ENCODE assay signal across 25 cellular contexts in genomic region chr13:98156259-98156658, GRCh38. TPM values are rescaled to one million over a fixed set of nuclear protein-coding genes. Genes with fewer than 3 reads are reported as not detected.
DNase-seq lines count a peak whose midpoint lies in the region; ATAC-seq, FAIRE-seq and TF ChIP-seq lines count a peak whose summit lies in the region.
"Had no signal": no experiment of that assay in that cellular context is flagged by ENCODE, and none has a peak within 500 bp of the region (broad histone marks: within the 10 kb centered on the region; RNA-seq: fewer than 3 reads in every experiment).

No MANE protein-coding gene starts in this region.

- H3K79me2 ChIP-seq in fibroblast of lung (ENCODE audit: control insufficient read depth, insufficient read depth, low read length) (peaks cover 82% of the 10 kb centered on the region), HepG2 (ENCODE audit: insufficient read depth, low read length) (peaks cover 94% of the 10 kb centered on the region), mammary epithelial cell (ENCODE audit: insufficient read depth, low read length) (peaks cover 20% of the 10 kb centered on the region)

- H2AFZ ChIP-seq in fibroblast of lung (ENCODE audit: low read length) = no peak overlapping the region
- H2AFZ ChIP-seq in HepG2 (ENCODE audit: low read length) = no peak overlapping the region
- no peak overlapping the region for H2AFZ ChIP-seq in mammary epithelial cell (ENCODE audit: low read depth, low read length)

- H3K4me3 ChIP-seq in fibroblast of lung (replicated peaks in 1 of 4; ENCODE audit: control extremely low read depth in 1 of 4, insufficient read depth in 1 of 4, low read depth in 3 of 4, low read length in 4 of 4) (no peak overlapping the region), HepG2 (replicated peaks in 1 of 3; ENCODE audit: insufficient read depth in 1 of 3, low read depth in 2 of 3, low read length in 3 of 3) (no peak overlapping the region), mammary epithelial cell (replicated peaks in 1 of 3; ENCODE audit: insufficient read depth in 1 of 3, low read depth in 2 of 3, low read length in 3 of 3) (no peak overlapping the region), heart right ventricle (no peak overlapping the region), gastrocnemius medialis (no peak overlapping the region)
- H3K4me3 ChIP-seq: BLaER1 had no signal

- H3K4me2 ChIP-seq in fibroblast of lung (ENCODE audit: extremely low read depth, insufficient read depth, low read length) (no peak overlapping the region), HepG2 (ENCODE audit: low read depth, low read length) (no peak overlapping the region), mammary epithelial cell (ENCODE audit: insufficient read depth, low read depth, low read length) (no peak overlapping the region)

- no peak for FAIRE-seq in HepG2 (lab: Jason Lieb, UNC)
- FAIRE-seq: A204.1, G401.6, GM12891 had no signal

- no peak for TF ChIP-seq EP300 in HepG2 (IDR thresholded peaks at IDR 0.05; ENCODE audit: low read depth in 2 of 2, low read length in 2 of 2)
- no peak for TF ChIP-seq EP300 in HepG2 (CRISPR knock-in tag; IDR thresholded peaks at IDR 0.05; ENCODE audit: borderline replicate concordance)

- H4K20me1 ChIP-seq in fibroblast of lung (ENCODE audit: control insufficient read depth, extremely low read depth, insufficient read depth, low read length) = no peaks in the 10 kb centered on the region
- peaks cover 81% of the 10 kb centered on the region for H4K20me1 ChIP-seq in HepG2 (ENCODE audit: insufficient read depth, low read length)
- no peaks in the 10 kb centered on the region for H4K20me1 ChIP-seq in mammary epithelial cell (ENCODE audit: insufficient read depth, low read length)

- no peaks in the 10 kb centered on the region for H3K27me3 Mint-ChIP-seq in mesothelial cell of epicardium (ENCODE audit: low read depth)

- TF ChIP-seq CTCF in VCaP (conservative IDR thresholded peaks at IDR 0.05) = no peak
- no peak for TF ChIP-seq CTCF in fibroblast of lung (conservative IDR thresholded peaks at IDR 0.05 in 1 of 2, IDR thresholded peaks at IDR 0.05 in 1 of 2; ENCODE audit: low read depth in 1 of 2, low read length in 2 of 2)
- no peak for TF ChIP-seq CTCF in HepG2 (CRISPR knock-in tag; IDR thresholded peaks at IDR 0.05)
- TF ChIP-seq CTCF in mesothelial cell of epicardium (IDR thresholded peaks at IDR 0.05; ENCODE audit: unreplicated experiment) = no peak
- TF ChIP-seq CTCF in mammary epithelial cell (conservative IDR thresholded peaks at IDR 0.05 in 1 of 2, IDR thresholded peaks at IDR 0.05 in 1 of 2; ENCODE audit: extremely low read depth in 1 of 2, insufficient read depth in 1 of 2, low read depth in 1 of 2, low read length in 2 of 2) = no peak
- no peak for TF ChIP-seq CTCF in heart right ventricle (IDR thresholded peaks at IDR 0.05)
- no peak for TF ChIP-seq CTCF in gastrocnemius medialis (IDR thresholded peaks at IDR 0.05 in 4 of 5, conservative IDR thresholded peaks at IDR 0.05 in 1 of 5)

- H3K27ac ChIP-seq in VCaP = peak overlapping the region; percentile 8; the same call in 1 of the 2 replicates
- H3K27ac ChIP-seq in fibroblast of lung (ENCODE audit: insufficient read depth, low read length) = peak overlapping the region; percentile 16
- peak overlapping the region; percentile 23 for H3K27ac ChIP-seq in HepG2 (ENCODE audit: extremely low read length, insufficient read depth, low read length)
- H3K27ac ChIP-seq in mammary epithelial cell (ENCODE audit: insufficient read depth, low read depth, low read length) = no peak overlapping the region
- H3K27ac ChIP-seq in heart right ventricle = no peak overlapping the region
- H3K27ac ChIP-seq in gastrocnemius medialis = no peak overlapping the region
- H3K27ac ChIP-seq: BLaER1 had no signal

- intact Hi-C loops in HepG2 (cut with micrococcal nuclease; ENCODE audit: unreplicated experiment) = no loop called here
- intact Hi-C loops in mammary epithelial cell (cut with micrococcal nuclease) = no loop called here
- intact Hi-C loops in heart right ventricle (cut with DNase I) = no loop called here
- intact Hi-C loops in gastrocnemius medialis (cut with DNase I; ENCODE audit: low total_unique reads) = no loop called here

- peaks cover 7% of the 10 kb centered on the region for H3K36me3 Mint-ChIP-seq in mesothelial cell of epicardium
- H3K36me3 Mint-ChIP-seq: CD14-positive monocyte; CD4-positive, alpha-beta memory T cell; CD4-positive, CD25-positive, alpha-beta regulatory T cell; CD8-positive, alpha-beta memory T cell had no signal

- H3K27ac Mint-ChIP-seq in mesothelial cell of epicardium = peak overlapping the region; percentile 15
- H3K27ac Mint-ChIP-seq: CD14-positive monocyte; CD4-positive, alpha-beta memory T cell; CD8-positive, alpha-beta memory T cell had no signal

- TF ChIP-seq POLR2A in HepG2 (IDR thresholded peaks at IDR 0.05; ENCODE audit: insufficient read depth in 1 of 2, low read depth in 2 of 2, low read length in 2 of 2) (no peak), gastrocnemius medialis (IDR thresholded peaks at IDR 0.05) (no peak)

- H3K9ac ChIP-seq in fibroblast of lung (ENCODE audit: insufficient read depth, low read length) = no peak overlapping the region
- H3K9ac ChIP-seq in HepG2 (ENCODE audit: insufficient read depth, low read depth, low read length) = no peak overlapping the region
- no peak overlapping the region for H3K9ac ChIP-seq in mammary epithelial cell (ENCODE audit: insufficient read depth, low read length)
- H3K9ac ChIP-seq: BLaER1 had no signal

- no peak for TF ChIP-seq RAD21 in HepG2 (CRISPR knock-in tag; IDR thresholded peaks at IDR 0.05)

- H3K4me3 Mint-ChIP-seq in mesothelial cell of epicardium = no peak overlapping the region
- H3K4me3 Mint-ChIP-seq: CD14-positive monocyte; CD4-positive, alpha-beta memory T cell; CD4-positive, CD25-positive, alpha-beta regulatory T cell; CD8-positive, alpha-beta memory T cell had no signal

- CTCF ChIA-PET in HepG2 (lab: Yijun Ruan, JAX; ENCODE audit: low intra/inter-chr PET ratio, low total read pairs) (no interaction called here), mammary epithelial cell (lab: Charles Lee; ENCODE audit: low non-redundant PET) (no interaction called here)

- POLR2A ChIA-PET in HepG2 (lab: Yijun Ruan, JAX) = no interaction called here

- peak; percentile 29; the same call in 1 of the 3 replicates for ATAC-seq in HepG2
- no peak for ATAC-seq in HG03521 (IDR thresholded peaks at IDR 0.05; ENCODE audit: unreplicated experiment)
- no peak for ATAC-seq in heart right ventricle
- ATAC-seq in gastrocnemius medialis = no peak

- H3K9me3 Mint-ChIP-seq in mesothelial cell of epicardium = no peaks in the 10 kb centered on the region
- H3K9me3 Mint-ChIP-seq: CD4-positive, alpha-beta memory T cell; CD8-positive, alpha-beta memory T cell had no signal

- BruUV-seq in HepG2 (replicated peaks; lab: Mats Ljungman, UMichigan) (no TSS peak), mammary epithelial cell (replicated peaks; lab: Mats Ljungman, UMichigan) (no TSS peak)

- dilution Hi-C loops in mammary epithelial cell (cut with HindIII; ENCODE audit: low sequenced_read_pairs) = no loop called here

- H3K27me3 ChIP-seq in fibroblast of lung (ENCODE audit: control insufficient read depth, insufficient read depth, low read length) (no peaks in the 10 kb centered on the region), HepG2 (ENCODE audit: control insufficient read depth in 1 of 2, insufficient read depth in 2 of 2, low read length in 2 of 2) (no peaks in the 10 kb centered on the region), mammary epithelial cell (ENCODE audit: insufficient read depth, low read length) (no peaks in the 10 kb centered on the region), heart right ventricle (no peaks in the 10 kb centered on the region), gastrocnemius medialis (no peaks in the 10 kb centered on the region)
- H3K27me3 ChIP-seq: BE2C, BLaER1 had no signal

- in situ Hi-C loops in HepG2 (cut with HindIII; ENCODE audit: extremely low pct_ligation_motif_present, low pct_unique_long_range_greater_than_20kb) (no loop called here), mammary epithelial cell (cut with MboI; ENCODE audit: low sequenced_read_pairs in 2 of 2) (no loop called here), gastrocnemius medialis (cut with MboI; ENCODE audit: low sequenced_read_pairs in 4 of 4) (no loop called here)

- H3K4me1 ChIP-seq in fibroblast of lung (ENCODE audit: control insufficient read depth, extremely low read depth, insufficient read depth, low read length) = peaks cover 12% of the 10 kb centered on the region
- peaks cover 95% of the 10 kb centered on the region for H3K4me1 ChIP-seq in HepG2 (ENCODE audit: insufficient read depth, low read length)
- no peaks in the 10 kb centered on the region for H3K4me1 ChIP-seq in mammary epithelial cell (ENCODE audit: insufficient read depth, low read length)
- H3K4me1 ChIP-seq in heart right ventricle = peaks cover 0 to 11% (median 0%) of the 10 kb centered on the region in 9 donors
- no peaks in the 10 kb centered on the region for H3K4me1 ChIP-seq in gastrocnemius medialis
- H3K4me1 ChIP-seq: BE2C had no signal

- H3K9me3 ChIP-seq in fibroblast of lung (ENCODE audit: control insufficient read depth, insufficient read depth, low read depth, low read length) (no peaks in the 10 kb centered on the region), HepG2 (ENCODE audit: low read length) (no peaks in the 10 kb centered on the region), mammary epithelial cell (replicated peaks; ENCODE audit: insufficient read depth, low read length) (no peaks in the 10 kb centered on the region), heart right ventricle (no peaks in the 10 kb centered on the region), gastrocnemius medialis (no peaks in the 10 kb centered on the region)
- H3K9me3 ChIP-seq: BE2C, BLaER1 had no signal

- H3K36me3 ChIP-seq in fibroblast of lung (ENCODE audit: control insufficient read depth, insufficient read depth, low read length) (no peaks in the 10 kb centered on the region), HepG2 (replicated peaks in 1 of 2; ENCODE audit: control insufficient read depth in 1 of 2, insufficient read depth in 2 of 2, low read length in 2 of 2) (peaks cover 7 to 37% of the 10 kb centered on the region in 2 experiments), mammary epithelial cell (ENCODE audit: insufficient read depth, low read length) (no peaks in the 10 kb centered on the region), heart right ventricle (peaks cover 0 to 12% (median 0%) of the 10 kb centered on the region in 9 donors), gastrocnemius medialis (no peaks in the 10 kb centered on the region)

- WGBS in HepG2 (ENCODE audit: low lambda C conversion rate) = 69% methylated on average over 2 of the region's 2 CpGs
- WGBS in mammary epithelial cell (ENCODE audit: low coverage, missing lambda C conversion rate) = 71% methylated on average over 2 of the region's 2 CpGs
- WGBS in heart right ventricle, 2 donors = 74 to 90% methylated on average over 2 of the region's 2 CpGs

- H3K4me1 Mint-ChIP-seq in mesothelial cell of epicardium = peaks cover 35% of the 10 kb centered on the region
- H3K4me1 Mint-ChIP-seq: CD14-positive monocyte; CD4-positive, alpha-beta memory T cell; CD4-positive, CD25-positive, alpha-beta regulatory T cell; CD8-positive, alpha-beta memory T cell had no signal

- DNase-seq in fibroblast of lung (ENCODE audit: low read depth in 2 of 2) (no peak), HepG2 (ENCODE audit: low spot score) (no peak), mesothelial cell of epicardium (ENCODE audit: low spot score in 2 of 2, unreplicated experiment in 2 of 2) (no peak), mammary epithelial cell (no peak), heart right ventricle (no peak), gastrocnemius medialis (no peak)
- DNase-seq: 8988T; ACHN; C1 segment of cervical spinal cord; CD4-positive, alpha-beta memory T cell; CD4-positive, CD25-positive, alpha-beta regulatory T cell; CD8-positive, alpha-beta memory T cell; COR-L47; DMS 273 treated with DMSO at 0.1 percent for 48 hours; GF-D8 had no signal

RNA-seq across cellular contexts. Expression of gene FARP1, which starts 13.4 kb away (rescaled TPM):
- total RNA-seq in fibroblast of lung = 21.6 and 50.9 TPM in 2 replicates
- polyA plus RNA-seq in fibroblast of lung = 114 and 199 TPM in 2 replicates
- polyA plus RNA-seq in fibroblast of lung (2012) = 127 and 245 TPM in 2 replicates
- 98.0 and 174 TPM in 2 replicates for polyA minus RNA-seq in fibroblast of lung (ENCODE audit: low replicate concordance)
- 70.1 and 70.6 TPM in 2 replicates for total RNA-seq in HepG2 (2016; rRNA removed; fragmentation: Illumina TruSeq; extraction: Trizol)
- 91.6 and 94.1 TPM in 2 replicates for total RNA-seq in HepG2 (2016; cell fraction: cytosol; rRNA removed; fragmentation: Illumina TruSeq; extraction: Trizol; ENCODE audit: low read depth)
- 64.4 and 75.8 TPM in 2 replicates for total RNA-seq in HepG2 (2016; cell fraction: insoluble cytoplasmic fraction; rRNA removed; fragmentation: Illumina TruSeq; extraction: Trizol)
- 122 and 143 TPM in 2 replicates for total RNA-seq in HepG2 (2016; cell fraction: membrane; rRNA removed; fragmentation: Illumina TruSeq; extraction: Trizol)
- total RNA-seq in HepG2 (2016; cell fraction: nucleus; rRNA removed; fragmentation: Illumina TruSeq; extraction: Trizol) = 136 and 157 TPM in 2 replicates
- 109 and 126 TPM in 2 replicates for polyA plus RNA-seq in HepG2 (2011; rRNA removed)
- 71.5 and 112 TPM in 2 replicates for polyA plus RNA-seq in HepG2 (2011; cell fraction: cytosol; rRNA removed)
- polyA plus RNA-seq in HepG2 (2011; cell fraction: nucleus; rRNA removed) = 463 and 562 TPM in 2 replicates
- 322 and 394 TPM in 2 replicates for polyA plus RNA-seq in HepG2 (2012)
- polyA plus RNA-seq in HepG2 (2016; cell fraction: cytosol; fragmentation: Illumina TruSeq; extraction: Trizol; ENCODE audit: low read depth) = 109 and 112 TPM in 2 replicates
- polyA plus RNA-seq in HepG2 (2016; cell fraction: insoluble cytoplasmic fraction; fragmentation: Illumina TruSeq; extraction: Trizol; ENCODE audit: low read depth) = 77.6 and 113 TPM in 2 replicates
- polyA plus RNA-seq in HepG2 (2016; cell fraction: membrane; fragmentation: Illumina TruSeq; extraction: Trizol; ENCODE audit: low read depth) = 192 and 207 TPM in 2 replicates
- 224 and 256 TPM in 2 replicates for polyA plus RNA-seq in HepG2 (2016; cell fraction: nucleus; fragmentation: Illumina TruSeq; extraction: Trizol; ENCODE audit: insufficient read depth, low read depth)
- polyA minus RNA-seq in HepG2 (2011; rRNA and poly(A)+ RNA removed; ENCODE audit: low replicate concordance) = 0.68 and 162 TPM in 2 replicates
- polyA minus RNA-seq in HepG2 (2011; cell fraction: cytosol; rRNA and poly(A)+ RNA removed) = 152 and 206 TPM in 2 replicates
- polyA minus RNA-seq in HepG2 (2011; cell fraction: nucleus; rRNA and poly(A)+ RNA removed) = 598 and 660 TPM in 2 replicates
- total RNA-seq in mesothelial cell of epicardium = 267 to 289 TPM (median 285 TPM) in 3 replicates
- total RNA-seq in mammary epithelial cell = 10 to 100 TPM; 27.5 to 42.8 TPM
- polyA plus RNA-seq in mammary epithelial cell = 16.9 TPM
- 37.5 TPM for polyA minus RNA-seq in mammary epithelial cell
- total RNA-seq in heart right ventricle = 10 to 100 TPM; 13.4 to 72.9 (median 24.7) TPM
- 10 to 100 TPM in 1 of 2 donors, 1 to 10 TPM in 1; 6.9 to 10.7 TPM for polyA plus RNA-seq in heart right ventricle
- total RNA-seq in gastrocnemius medialis = 1 to 10 TPM; 3.5 to 9.8 (median 4.9) TPM

RNA-seq across cellular contexts. Expression of gene RNF113B, which starts 20.8 kb away (rescaled TPM):
- total RNA-seq in fibroblast of lung = not detected in 2 replicates
- polyA plus RNA-seq in fibroblast of lung = not detected in 2 replicates
- not detected in 2 replicates for polyA plus RNA-seq in fibroblast of lung (2012)
- polyA minus RNA-seq in fibroblast of lung (ENCODE audit: low replicate concordance) = not detected in 2 replicates
- total RNA-seq in HepG2 (2016; rRNA removed; fragmentation: Illumina TruSeq; extraction: Trizol) = not detected in 2 replicates
- not detected in 2 replicates for total RNA-seq in HepG2 (2016; cell fraction: cytosol; rRNA removed; fragmentation: Illumina TruSeq; extraction: Trizol; ENCODE audit: low read depth)
- not detected in 2 replicates for total RNA-seq in HepG2 (2016; cell fraction: insoluble cytoplasmic fraction; rRNA removed; fragmentation: Illumina TruSeq; extraction: Trizol)
- total RNA-seq in HepG2 (2016; cell fraction: membrane; rRNA removed; fragmentation: Illumina TruSeq; extraction: Trizol) = not detected in 2 replicates
- not detected in 2 replicates for total RNA-seq in HepG2 (2016; cell fraction: nucleus; rRNA removed; fragmentation: Illumina TruSeq; extraction: Trizol)
- not detected in 2 replicates for polyA plus RNA-seq in HepG2 (2011; rRNA removed)
- polyA plus RNA-seq in HepG2 (2011; cell fraction: cytosol; rRNA removed) = not detected in 2 replicates
- not detected in 2 replicates for polyA plus RNA-seq in HepG2 (2011; cell fraction: nucleus; rRNA removed)
- 0.15 TPM in 1 of 2 replicates, not detected in the other for polyA plus RNA-seq in HepG2 (2012)
- not detected in 2 replicates for polyA plus RNA-seq in HepG2 (2016; cell fraction: cytosol; fragmentation: Illumina TruSeq; extraction: Trizol; ENCODE audit: low read depth)
- not detected in 2 replicates for polyA plus RNA-seq in HepG2 (2016; cell fraction: insoluble cytoplasmic fraction; fragmentation: Illumina TruSeq; extraction: Trizol; ENCODE audit: low read depth)
- not detected in 2 replicates for polyA plus RNA-seq in HepG2 (2016; cell fraction: membrane; fragmentation: Illumina TruSeq; extraction: Trizol; ENCODE audit: low read depth)
- not detected in 2 replicates for polyA plus RNA-seq in HepG2 (2016; cell fraction: nucleus; fragmentation: Illumina TruSeq; extraction: Trizol; ENCODE audit: insufficient read depth, low read depth)
- not detected in 2 replicates for polyA minus RNA-seq in HepG2 (2011; rRNA and poly(A)+ RNA removed; ENCODE audit: low replicate concordance)
- polyA minus RNA-seq in HepG2 (2011; cell fraction: cytosol; rRNA and poly(A)+ RNA removed) = not detected in 2 replicates
- polyA minus RNA-seq in HepG2 (2011; cell fraction: nucleus; rRNA and poly(A)+ RNA removed) = not detected in 2 replicates
- total RNA-seq in mesothelial cell of epicardium = not detected in 3 replicates
- not detected for total RNA-seq in mammary epithelial cell
- polyA plus RNA-seq in mammary epithelial cell = not detected
- not detected for polyA minus RNA-seq in mammary epithelial cell
- not detected for total RNA-seq in heart right ventricle
- not detected for polyA plus RNA-seq in heart right ventricle
- not detected for total RNA-seq in gastrocnemius medialis
- total RNA-seq: A673; CD4-positive, alpha-beta memory T cell; CD4-positive, CD25-positive, alpha-beta regulatory T cell; CD8-positive, alpha-beta memory T cell had no signal
- polyA plus RNA-seq: AG04450; CD14-positive monocyte; CD4-positive, alpha-beta memory T cell; CD4-positive, CD25-positive, alpha-beta regulatory T cell; CD8-positive, alpha-beta memory T cell had no signal

Comparison
In these comparisons a context has a peak if more than half of its experiments do, and no peak if none do; other contexts are left out.
1. H3K27ac ChIP-seq: peak in VCaP (single experiment), fibroblast of lung (single experiment) and HepG2 (single experiment); none in mammary epithelial cell (single experiment), heart right ventricle (0 of 10) and gastrocnemius medialis (0 of 4).